20 cellular contexts compared by ENCODE assay signal in the genomic region with DNA sequence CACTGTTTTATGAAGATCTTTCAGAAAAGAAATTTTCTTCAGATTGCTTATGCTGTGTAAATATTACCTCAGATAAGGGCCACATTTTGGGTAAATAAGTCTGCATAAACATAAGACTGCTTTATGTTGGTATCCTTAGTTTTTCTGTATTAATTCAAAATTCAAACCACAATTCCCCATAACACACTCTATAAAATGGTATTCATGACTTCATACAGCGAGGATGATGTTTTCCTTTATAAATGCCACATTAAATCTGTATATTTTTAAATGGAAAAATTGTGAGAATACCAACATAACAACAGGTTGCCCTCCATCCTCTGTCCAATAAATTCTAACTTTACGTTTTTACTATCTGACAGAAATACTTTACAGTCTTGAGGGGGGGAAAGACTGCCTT.
"Had no signal": no experiment of that assay in that cellular context is flagged by ENCODE, and none has a peak within 500 bp of the region (broad histone marks: within the 10 kb centered on the region; RNA-seq: fewer than 3 reads in every experiment).

No MANE protein-coding gene starts in this region.

- H3K9me3 ChIP-seq: SJSA1, SK-N-SH had no signal

- H3K36me3 ChIP-seq: SJSA1 had no signal

- DNase-seq: KBM-7, MV-4-11, NCI-H1048, NCI-H1105, NCI-H1417, NCI-H1436 treated with DMSO at 0.1 percent for 48 hours, NCI-H1694, NCI-H187 treated with DMSO at 0.1 percent for 48 hours, NCI-H2029 treated with DMSO at 0.1 percent for 48 hours, NCI-H2107, NCI-H2227 treated with DMSO at 0.1 percent for 48 hours, NCI-H524, NCI-H526 treated with DMSO at 0.1 percent for 48 hours, NCI-H774, Right ventricle myocardium superior, RPMI8226, SIG-M5, SK-N-SH, SW 1271 had no signal

- H3K9ac ChIP-seq: SK-N-SH had no signal

- H3K27me3 ChIP-seq: SJSA1 had no signal

- H3K4me3 ChIP-seq: SJSA1 had no signal

- H3K27ac ChIP-seq: SJSA1 had no signal

- H3K4me1 ChIP-seq: SJSA1 had no signal
